ENCODE assay signal across 23 cellular contexts in the genomic region with DNA sequence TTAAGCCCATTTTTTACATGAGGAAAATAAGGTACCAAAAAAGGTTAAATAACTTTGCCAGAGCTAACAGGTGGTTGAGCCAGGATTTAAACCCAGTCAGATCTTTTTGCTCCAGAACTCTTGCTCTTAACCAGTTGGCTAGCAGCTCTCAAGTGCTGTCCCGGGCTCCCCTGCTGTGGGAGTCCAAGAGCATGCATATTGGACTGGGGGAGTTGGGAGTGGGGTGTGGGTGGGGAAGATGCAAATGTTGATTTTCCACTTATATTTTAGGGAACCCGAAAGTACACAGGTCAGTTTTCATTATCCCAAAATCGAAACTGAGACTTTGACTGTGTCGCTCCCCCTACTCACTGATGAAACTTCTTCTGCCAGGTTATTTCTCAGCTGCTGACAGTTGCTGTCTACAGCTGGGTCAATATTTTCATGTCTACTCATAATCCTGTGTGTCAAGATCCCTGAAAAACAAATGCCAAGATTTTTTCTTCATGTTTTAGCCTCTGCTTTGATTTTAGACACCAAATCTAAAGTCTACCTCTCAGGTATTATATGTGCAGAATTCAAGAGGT.
DNase-seq lines count a peak whose midpoint lies in the region; ATAC-seq and TF ChIP-seq lines count a peak whose summit lies in the region.
"Had no signal": no experiment of that assay in that cellular context is flagged by ENCODE, and none has a peak within 500 bp of the region (broad histone marks: within the 10 kb centered on the region; RNA-seq: fewer than 3 reads in every experiment).

No MANE protein-coding gene starts in this region.

- H3K23me2 ChIP-seq in H9 (ENCODE audit: insufficient read length, low read depth, low read length, poor library complexity, severe bottlenecking), result no peaks in the 10 kb centered on the region

- H3K9me3 ChIP-seq in H9 (ENCODE audit: control insufficient read depth, low read depth, low read length) (no peaks in the 10 kb centered on the region), esophagus muscularis mucosa (no peaks in the 10 kb centered on the region), gastroesophageal sphincter (no peaks in the 10 kb centered on the region)
- H3K9me3 ChIP-seq: BLaER1, HAP-1 had no signal

- TF ChIP-seq POLR2A in esophagus muscularis mucosa (IDR thresholded peaks at IDR 0.05; ENCODE audit: low read depth) (no peak), gastroesophageal sphincter (IDR thresholded peaks at IDR 0.05) (no peak)

- H4K5ac ChIP-seq in H9 (ENCODE audit: insufficient read length, low read depth, low read length), result no peak overlapping the region

- TF ChIP-seq EP300 in esophagus muscularis mucosa (IDR thresholded peaks at IDR 0.05) (no peak), gastroesophageal sphincter (IDR thresholded peaks at IDR 0.05) (no peak)

- peaks cover 22 to 38% of the 10 kb centered on the region in 2 experiments for H3K4me1 Mint-ChIP-seq in H9
- H3K4me1 Mint-ChIP-seq: CD4-positive, alpha-beta memory T cell; T-cell had no signal

- H2AFZ ChIP-seq in H9 (ENCODE audit: low read length), result no peak overlapping the region

- no peak overlapping the region for H2BK15ac ChIP-seq in H9 (ENCODE audit: low read depth, low read length)

- TF ChIP-seq CTCF in H9 (conservative IDR thresholded peaks at IDR 0.05) (no peak), esophagus muscularis mucosa (IDR thresholded peaks at IDR 0.05) (no peak), gastroesophageal sphincter (IDR thresholded peaks at IDR 0.05) (no peak)

- peak overlapping the region; percentile 26 for H3T11ph ChIP-seq in H9 (ENCODE audit: low read length)

- intact Hi-C loops in esophagus muscularis mucosa (cut with DNase I), result no loop called here

- peaks cover 0 to 3% of the 10 kb centered on the region in 2 experiments; a peak in 1 of 5 replicates for H3K9me3 Mint-ChIP-seq in H9
- H3K9me3 Mint-ChIP-seq: T-cell had no signal

- H2BK20ac ChIP-seq in H9 (ENCODE audit: low read depth, low read length, poor library complexity, severe bottlenecking), result no peak overlapping the region

- H3K23ac ChIP-seq in H9 (ENCODE audit: insufficient read length, low read depth, low read length), result no peak overlapping the region

- no peak overlapping the region for H2AK5ac ChIP-seq in H9 (ENCODE audit: insufficient read length, low read length)

- H3K27ac ChIP-seq in H9 (ENCODE audit: insufficient read length, low read depth, low read length), result no peak overlapping the region
- H3K27ac ChIP-seq in esophagus muscularis mucosa (replicated peaks in 1 of 4), result no peak overlapping the region
- no peak overlapping the region for H3K27ac ChIP-seq in gastroesophageal sphincter
- H3K27ac ChIP-seq: BLaER1, SK-N-MC had no signal

- H4K8ac ChIP-seq in H9 (replicated peaks; ENCODE audit: insufficient read length, low read depth, low read length), result no peak overlapping the region

- no CpG with 5 or more reads among the region's 4 CpGs for WGBS in H9 (ENCODE audit: extremely low coverage, insufficient read length, low lambda C conversion rate)
- WGBS in esophagus muscularis mucosa, result 80% methylated on average over 4 of the region's 4 CpGs
- 71 to 88% methylated on average over 3 to 4 of the region's 4 CpGs for WGBS in gastroesophageal sphincter (ENCODE audit: low coverage in 1 of 2), 2 donors

- H3K27me3 Mint-ChIP-seq in H9 (ENCODE audit: low read depth), result peaks cover 4% of the 10 kb centered on the region; the same call in 1 of the 2 replicates

- H3K79me2 ChIP-seq in H9 (ENCODE audit: insufficient read depth, low read length), result no peaks in the 10 kb centered on the region

- ATAC-seq in GM18868 (IDR thresholded peaks at IDR 0.05; ENCODE audit: unreplicated experiment) (peak; percentile 76), SK-N-SH treated with all-trans-retinoic acid at 6 μM for 48 hours (no peak), gastroesophageal sphincter (no peak)
- ATAC-seq: K562, T-cell had no signal

- H4K91ac ChIP-seq in H9 (ENCODE audit: insufficient read length, low read depth, low read length), result no peak overlapping the region

- no peak overlapping the region for H3K9ac ChIP-seq in H9 (ENCODE audit: extremely low read depth, insufficient read length, low read length)
- H3K9ac ChIP-seq: BLaER1 had no signal

- no peak overlapping the region for H3K56ac ChIP-seq in H9 (ENCODE audit: insufficient read length, low read depth, low read length)

- no peak overlapping the region for H3K4me3 Mint-ChIP-seq in H9
- H3K4me3 Mint-ChIP-seq: T-cell had no signal

- H3K4me3 ChIP-seq in esophagus muscularis mucosa, result no peak overlapping the region
- no peak overlapping the region for H3K4me3 ChIP-seq in gastroesophageal sphincter
- H3K4me3 ChIP-seq: BLaER1, HAP-1, K562, SK-N-MC had no signal

- no peak overlapping the region for H2BK120ac ChIP-seq in H9 (ENCODE audit: low read depth, low read length, poor library complexity, severe bottlenecking)

- no peaks in the 10 kb centered on the region for H3K79me1 ChIP-seq in H9 (ENCODE audit: insufficient read depth, low read depth, low read length, poor library complexity, severe bottlenecking)

- H3K4ac ChIP-seq in H9 (ENCODE audit: low read depth, low read length), result no peak overlapping the region

- no peak overlapping the region for H3K4me2 ChIP-seq in H9 (ENCODE audit: insufficient read depth, insufficient read length, low read length)
- H3K4me2 ChIP-seq: BLaER1 had no signal

- no peak overlapping the region for H3K14ac ChIP-seq in H9 (ENCODE audit: insufficient read depth, low read length)

- H3K27me3 ChIP-seq in H9 (ENCODE audit: insufficient read depth, low read length), result no peaks in the 10 kb centered on the region
- H3K27me3 ChIP-seq in esophagus muscularis mucosa, result no peaks in the 10 kb centered on the region
- no peaks in the 10 kb centered on the region for H3K27me3 ChIP-seq in gastroesophageal sphincter
- H3K27me3 ChIP-seq: BLaER1 had no signal

- no peak overlapping the region for H2BK5ac ChIP-seq in H9 (ENCODE audit: insufficient read length, low read length)

- H4K20me1 ChIP-seq in H9 (ENCODE audit: control insufficient read depth, insufficient read depth, insufficient read length), result no peaks in the 10 kb centered on the region
- H4K20me1 ChIP-seq: BLaER1 had no signal

- DNase-seq in H9 (no peak), NCI-H146 treated with DMSO at 0.1 percent for 48 hours (lab: John Stamatoyannopoulos, UW; ENCODE audit: unreplicated experiment) (peak; percentile 42), esophagus muscularis mucosa (ENCODE audit: extremely low spot score) (peak; percentile 68), mucosa of gallbladder (ENCODE audit: low spot score) (no peak), activated gamma-delta T cell (lab: John Stamatoyannopoulos, UW) (no peak)
- DNase-seq: CD4-positive, alpha-beta memory T cell; DMS153; GDM1; MV-4-11; NCI-H1930; NCI-H345; NCI-H524 treated with DMSO at 0.1 percent for 48 hours; NK-92 treated with Interleukin-12 subunit alpha and Interleukin-12 subunit beta, amount 100 ng/mL, for 24 hours; OCI-M1; SHP77; T-cell had no signal

- H3K18ac ChIP-seq in H9 (ENCODE audit: insufficient read length, low read depth, low read length), result no peak overlapping the region

- H3K27ac Mint-ChIP-seq in H9, result peak overlapping the region in 1 of 3 experiments; percentile 10; a peak in 1 of 7 replicates
- H3K27ac Mint-ChIP-seq: CD4-positive, alpha-beta memory T cell; T-cell had no signal

- no peak overlapping the region for H2BK12ac ChIP-seq in H9 (ENCODE audit: insufficient read length, low read depth, low read length)

- H3K36me3 Mint-ChIP-seq in H9 (ENCODE audit: insufficient read depth in 1 of 3, low read depth in 3 of 3), result peaks cover 0 to 3% (median 2%) of the 10 kb centered on the region in 3 experiments; a peak in 3 of 7 replicates
- H3K36me3 Mint-ChIP-seq: CD4-positive, alpha-beta memory T cell; T-cell had no signal

- H3K4me1 ChIP-seq in H9 (ENCODE audit: insufficient read depth, low read length), result no peaks in the 10 kb centered on the region
- no peaks in the 10 kb centered on the region for H3K4me1 ChIP-seq in esophagus muscularis mucosa
- no peaks in the 10 kb centered on the region for H3K4me1 ChIP-seq in gastroesophageal sphincter
- H3K4me1 ChIP-seq: BLaER1 had no signal

- no peaks in the 10 kb centered on the region for H3K36me3 ChIP-seq in esophagus muscularis mucosa
- H3K36me3 ChIP-seq in gastroesophageal sphincter, result no peaks in the 10 kb centered on the region
- H3K36me3 ChIP-seq: BLaER1, HAP-1 had no signal

TF ChIP-seq in SK-N-SH treated with all-trans-retinoic acid at 6 μM for 48 hours, 23 proteins besides CTCF, POLR2A, EP300 and RAD21:
- TF ChIP-seq TOX (CRISPR knock-in tag; IDR thresholded peaks at IDR 0.05; ENCODE audit: borderline replicate concordance), result no peak
- TF ChIP-seq PPARA (CRISPR knock-in tag; IDR thresholded peaks at IDR 0.05; ENCODE audit: borderline replicate concordance), result no peak
- no peak for TF ChIP-seq CREB5 (CRISPR knock-in tag; IDR thresholded peaks at IDR 0.05; ENCODE audit: low read depth)
- TF ChIP-seq, protein P1, sequence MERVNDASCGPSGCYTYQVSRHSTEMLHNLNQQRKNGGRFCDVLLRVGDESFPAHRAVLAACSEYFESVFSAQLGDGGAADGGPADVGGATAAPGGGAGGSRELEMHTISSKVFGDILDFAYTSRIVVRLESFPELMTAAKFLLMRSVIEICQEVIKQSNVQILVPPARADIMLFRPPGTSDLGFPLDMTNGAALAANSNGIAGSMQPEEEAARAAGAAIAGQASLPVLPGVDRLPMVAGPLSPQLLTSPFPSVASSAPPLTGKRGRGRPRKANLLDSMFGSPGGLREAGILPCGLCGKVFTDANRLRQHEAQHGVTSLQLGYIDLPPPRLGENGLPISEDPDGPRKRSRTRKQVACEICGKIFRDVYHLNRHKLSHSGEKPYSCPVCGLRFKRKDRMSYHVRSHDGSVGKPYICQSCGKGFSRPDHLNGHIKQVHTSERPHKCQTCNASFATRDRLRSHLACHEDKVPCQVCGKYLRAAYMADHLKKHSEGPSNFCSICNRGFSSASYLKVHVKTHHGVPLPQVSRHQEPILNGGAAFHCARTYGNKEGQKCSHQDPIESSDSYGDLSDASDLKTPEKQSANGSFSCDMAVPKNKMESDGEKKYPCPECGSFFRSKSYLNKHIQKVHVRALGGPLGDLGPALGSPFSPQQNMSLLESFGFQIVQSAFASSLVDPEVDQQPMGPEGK (CRISPR knock-in tag; IDR thresholded peaks at IDR 0.05; ENCODE audit: borderline replicate concordance), result no peak
- TF ChIP-seq ZFP30 (CRISPR knock-in tag; IDR thresholded peaks at IDR 0.05), result no peak
- no peak for TF ChIP-seq ZC3H10 (CRISPR knock-in tag; IDR thresholded peaks at IDR 0.05)
TF ChIP-seq in SK-N-SH treated with all-trans-retinoic acid at 6 μM for 48 hours: peak in this region for 0.

Comparison
In these comparisons a context has a peak if more than half of its experiments do, and no peak if none do; other contexts are left out.
1. DNase-seq: peak in NCI-H146 treated with DMSO at 0.1 percent for 48 hours (single experiment) and esophagus muscularis mucosa (single experiment); none in H9 (single experiment), mucosa of gallbladder (single experiment) and activated gamma-delta T cell (single experiment).